In the genomic region with DNA sequence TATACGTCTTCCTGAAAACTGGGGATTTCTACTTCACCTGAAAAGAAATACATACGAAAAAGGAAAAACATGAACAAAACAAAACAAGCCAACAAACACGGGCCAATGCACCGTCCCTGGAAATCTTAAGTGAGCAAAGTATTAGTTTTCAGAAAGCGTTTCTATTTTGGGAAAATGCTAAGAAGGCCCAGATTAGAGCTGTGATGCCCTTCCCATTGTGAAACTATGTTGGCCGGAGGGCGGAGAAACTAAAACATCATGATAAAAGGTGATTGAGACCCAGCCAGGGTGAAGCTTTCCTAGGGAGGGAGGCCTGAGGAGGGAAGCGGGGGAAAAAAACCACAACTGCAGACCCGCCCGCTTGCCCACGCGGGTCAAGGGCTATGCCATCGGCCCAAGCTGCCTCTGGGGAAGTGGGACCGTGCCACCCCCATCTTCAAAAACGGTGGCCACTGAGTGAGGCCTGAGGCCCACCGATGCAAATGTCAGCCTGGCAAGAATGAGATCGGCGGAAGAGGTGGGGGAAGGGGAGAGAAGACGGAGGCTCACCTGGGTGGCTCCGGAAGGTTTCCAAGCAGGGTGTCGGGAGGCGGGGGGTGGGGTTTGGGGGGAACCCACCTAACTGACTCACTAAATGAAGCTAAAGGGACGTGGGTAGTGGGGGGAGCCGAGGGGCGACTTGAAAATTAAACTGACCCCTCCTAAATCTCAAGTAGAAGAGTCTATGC, we compare ENCODE assay signal across 8 cellular contexts.
A peak's percentile ranks its signal among the peaks of the same experiment; 100 is the strongest.
DNase-seq lines count a peak whose midpoint lies in the region; ATAC-seq, FAIRE-seq and TF ChIP-seq lines count a peak whose summit lies in the region.
"Not testable (repeated sequence)": the region's sequence is repeated elsewhere in the genome, so short reads cannot be mapped to it uniquely, and the experiment has no call there.

No MANE protein-coding gene starts in this region.

- not testable (repeated sequence) for TF ChIP-seq CTCF in A549 (IDR thresholded peaks at IDR 0.05); KMS-11 (conservative IDR thresholded peaks at IDR 0.05; ENCODE audit: low read depth, low read length); SK-N-SH (IDR thresholded peaks at IDR 0.05); cardiac muscle cell (IDR thresholded peaks at IDR 0.05; ENCODE audit: low read depth, low read length)

- CTCF ChIA-PET in A549 (lab: Yijun Ruan, JAX): interaction anchor here (1.0 kb wide), 1 partner anchor 14 kb away, joined by 3 read pairs; no protein-coding TSS in a partner anchor
- CTCF ChIA-PET in SK-N-SH (lab: Yijun Ruan, JAX): not testable (repeated sequence)

- H2BK15ac ChIP-seq in neuronal stem cell (ENCODE audit: low read length): not testable (repeated sequence)

- H3K4ac ChIP-seq in neuronal stem cell (ENCODE audit: low read length): not testable (repeated sequence)

- not testable (repeated sequence) for H3F3A ChIP-seq in SK-N-SH (replicated peaks; ENCODE audit: insufficient read depth)

- not testable (repeated sequence) for H2AK5ac ChIP-seq in neuronal stem cell (ENCODE audit: low read depth, low read length)

- not testable (repeated sequence) for H2BK12ac ChIP-seq in neuronal stem cell (ENCODE audit: low read length)

- H2AFZ ChIP-seq in KMS-11 (ENCODE audit: low read depth): peak overlapping the region; percentile 62; the same call in 1 of the 2 replicates
- H2AFZ ChIP-seq in SK-N-SH (ENCODE audit: low read depth); neuronal stem cell (ENCODE audit: low read length): not testable (repeated sequence)

- H3K23ac ChIP-seq in neuronal stem cell (ENCODE audit: low read depth, low read length, poor library complexity): not testable (repeated sequence)

- H3K18ac ChIP-seq in neuronal stem cell (ENCODE audit: low read length): not testable (repeated sequence)

- not testable (repeated sequence) for H3K79me1 ChIP-seq in neuronal stem cell (ENCODE audit: low read depth, low read length)

- TF ChIP-seq POLR2A in A549 (IDR thresholded peaks at IDR 0.05; ENCODE audit: low read length): not testable (repeated sequence)

- POLR2A ChIA-PET in A549 (lab: Yijun Ruan, JAX); SK-N-SH (lab: Yijun Ruan, JAX): not testable (repeated sequence)

- not testable (repeated sequence) for H3K14ac ChIP-seq in neuronal stem cell (ENCODE audit: low read length)

- H3K4me2 ChIP-seq in A549 (peak overlapping the region; percentile 76), KMS-11 (peak overlapping the region; percentile 78), SK-N-SH (peak overlapping the region; percentile 50; the same call in 1 of the 2 replicates), neuronal stem cell (ENCODE audit: insufficient read depth, low read length, poor library complexity, severe bottlenecking) (peak overlapping the region; percentile 11)

- H4K91ac ChIP-seq in neuronal stem cell (ENCODE audit: low read depth, low read length, poor library complexity): not testable (repeated sequence)

- DNase-seq in A549 (ENCODE audit: low read depth in 1 of 2, low spot score in 1 of 2); SK-N-SH: not testable (repeated sequence)
- DNase-seq in H7 (peak; percentile 73), cardiac muscle cell (ENCODE audit: low read depth in 1 of 2, low spot score in 1 of 2) (peak in 1 of 2 donors; percentile 35), iPS-NIHi11 (ENCODE audit: low spot score) (peak; percentile 41), neuronal stem cell (ENCODE audit: low spot score) (peak; percentile 36)

- not testable (repeated sequence) for H3K4me1 ChIP-seq in A549; SK-N-SH (ENCODE audit: control insufficient read depth in 1 of 2, insufficient read depth in 2 of 2, low read depth in 1 of 2, low read length in 1 of 2); ectodermal cell (ENCODE audit: control insufficient read depth, insufficient read depth, low read length); neuronal stem cell (ENCODE audit: control insufficient read depth in 2 of 2, insufficient read depth in 1 of 2, low read depth in 1 of 2, low read length in 2 of 2)
- H3K4me1 ChIP-seq in KMS-11 (ENCODE audit: low read depth, poor library complexity, severe bottlenecking): peaks cover 40% of the 10 kb centered on the region
- peaks cover 10% of the 10 kb centered on the region for H3K4me1 ChIP-seq in cardiac muscle cell (ENCODE audit: low read depth)

- TF ChIP-seq RAD21 in A549 (conservative IDR thresholded peaks at IDR 0.05 in 1 of 2, IDR thresholded peaks at IDR 0.05 in 1 of 2); SK-N-SH (IDR thresholded peaks at IDR 0.05; ENCODE audit: low read length): not testable (repeated sequence)

- FAIRE-seq in A549 (lab: Jason Lieb, UNC): not testable (repeated sequence)

- not testable (repeated sequence) for H2BK5ac ChIP-seq in neuronal stem cell (ENCODE audit: low read length)

- not testable (repeated sequence) for H2BK120ac ChIP-seq in neuronal stem cell (ENCODE audit: low read depth, low read length)

- H3K79me2 ChIP-seq in KMS-11 (ENCODE audit: insufficient read depth, low read depth); SK-N-SH (ENCODE audit: insufficient read depth): not testable (repeated sequence)

- H3K27ac ChIP-seq in A549 (peak overlapping the region; percentile 50 to 73; a peak in 4 of 6 replicates), KMS-11 (peak overlapping the region; percentile 96), cardiac muscle cell (peak overlapping the region; percentile 80), neuronal stem cell (replicated peaks; ENCODE audit: low read length) (peak overlapping the region; percentile 67)
- H3K27ac ChIP-seq in SK-N-SH (ENCODE audit: low read depth in 2 of 2, low read length in 1 of 2); ectodermal cell (ENCODE audit: insufficient read depth, low read depth, low read length, poor library complexity, severe bottlenecking): not testable (repeated sequence)

- H4K8ac ChIP-seq in neuronal stem cell (ENCODE audit: low read depth, low read length): not testable (repeated sequence)

- peak overlapping the region; percentile 71; the same call in 1 of the 2 replicates for H3K9ac ChIP-seq in KMS-11
- H3K9ac ChIP-seq in SK-N-SH; neuronal stem cell (ENCODE audit: low read depth, low read length, poor library complexity): not testable (repeated sequence)

- not testable (repeated sequence) for ATAC-seq in A549

- H3K4me3 ChIP-seq in A549; H7 (ENCODE audit: insufficient read depth, low read depth, low read length); KMS-11 (IDR thresholded peaks at IDR 0.05; ENCODE audit: insufficient read depth, low read depth, low read length); SK-N-SH (ENCODE audit: low read depth in 2 of 2, low read length in 1 of 2); neuronal stem cell (ENCODE audit: low read length in 2 of 2): not testable (repeated sequence)
- peak overlapping the region; percentile 23 for H3K4me3 ChIP-seq in ectodermal cell (ENCODE audit: insufficient read depth, low read depth, low read length)
- peak overlapping the region; percentile 9 for H3K4me3 ChIP-seq in cardiac muscle cell

- WGBS in A549 (ENCODE audit: missing lambda C conversion rate): 63% methylated on average over 18 of the region's 25 CpGs
- 31% methylated on average over 25 of the region's 25 CpGs for WGBS in SK-N-SH (ENCODE audit: low lambda C conversion rate)
- 17 to 19% methylated on average over 14 to 17 of the region's 25 CpGs for whole genome bisulfite sequencing in ectodermal cell, 2 experiments
- WGBS in neuronal stem cell (ENCODE audit: extremely low coverage in 2 of 2, insufficient read length in 2 of 2, insufficient replicate concordance in 1 of 2), 2 donors: no CpG with 5 or more reads among the region's 25 CpGs

- H3K9me2 ChIP-seq in SK-N-SH: not testable (repeated sequence)

- not testable (repeated sequence) for TF ChIP-seq EP300 in A549 (IDR thresholded peaks at IDR 0.05); SK-N-SH (IDR thresholded peaks at IDR 0.05; ENCODE audit: borderline replicate concordance in 1 of 2, low read depth in 1 of 2, low read length in 1 of 2)

- H3K27me3 ChIP-seq in H7 (ENCODE audit: control insufficient read depth, insufficient read depth, low read length); KMS-11 (ENCODE audit: insufficient read depth, low read depth); ectodermal cell (ENCODE audit: control insufficient read depth, insufficient read depth, low read length, poor library complexity, severe bottlenecking); cardiac muscle cell; neuronal stem cell (ENCODE audit: control insufficient read depth in 3 of 3, insufficient read depth in 3 of 3, low read depth in 1 of 3, low read length in 3 of 3): not testable (repeated sequence)
- H3K27me3 ChIP-seq in SK-N-SH (ENCODE audit: insufficient read depth): peaks cover 38% of the 10 kb centered on the region

- H3K9me3 ChIP-seq in A549; SK-N-SH; ectodermal cell (ENCODE audit: control insufficient read depth, low read length); cardiac muscle cell (ENCODE audit: low read depth); neuronal stem cell (replicated peaks in 1 of 2; ENCODE audit: control insufficient read depth in 2 of 2, insufficient read depth in 1 of 2, low read depth in 1 of 2, low read length in 2 of 2): not testable (repeated sequence)

- not testable (repeated sequence) for H4K20me1 ChIP-seq in KMS-11 (ENCODE audit: insufficient read depth); SK-N-SH (ENCODE audit: insufficient read depth)

- not testable (repeated sequence) for H3K36me3 ChIP-seq in H7 (replicated peaks; ENCODE audit: control insufficient read depth, insufficient read depth, low read length); KMS-11 (ENCODE audit: insufficient read depth); SK-N-SH (replicated peaks in 1 of 2; ENCODE audit: control insufficient read depth in 1 of 2, insufficient read depth in 2 of 2, low read length in 1 of 2); ectodermal cell (ENCODE audit: control insufficient read depth, insufficient read depth, low read length); cardiac muscle cell; neuronal stem cell (replicated peaks in 1 of 2; ENCODE audit: control insufficient read depth in 2 of 2, insufficient read depth in 2 of 2, low read length in 2 of 2)

Comparison
In these comparisons a context has a peak if more than half of its experiments do, and no peak if none do; other contexts are left out.
1. H3K4me2 ChIP-seq: peak in every context shown above with its lines; median percentile 78 in KMS-11; 76 in A549; 50 in SK-N-SH; 11 in neuronal stem cell.